Comparison of ENCODE assay signal across 13 cellular contexts in the genomic region with DNA sequence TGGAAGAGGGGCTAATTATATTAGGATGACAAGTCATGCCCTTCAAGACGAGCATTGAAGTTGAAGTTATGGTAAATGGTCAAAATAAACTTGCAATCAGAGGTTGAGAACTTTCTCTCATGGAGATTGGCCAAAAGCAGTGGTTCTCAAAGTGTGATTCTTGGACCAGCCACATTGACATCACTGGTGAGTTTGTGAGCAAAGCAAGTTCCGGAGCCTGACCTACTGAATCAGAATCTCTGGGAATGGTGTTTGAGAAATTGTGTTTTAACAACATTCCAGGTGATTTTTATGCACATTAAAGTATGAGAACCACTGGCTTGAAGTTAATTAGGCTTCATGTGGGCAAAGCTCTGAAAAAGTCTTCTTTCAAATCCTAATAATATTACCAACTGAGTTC.
DNase-seq lines count a peak whose midpoint lies in the region; ATAC-seq and TF ChIP-seq lines count a peak whose summit lies in the region.
"Had no signal": no experiment of that assay in that cellular context is flagged by ENCODE, and none has a peak within 500 bp of the region (broad histone marks: within the 10 kb centered on the region; RNA-seq: fewer than 3 reads in every experiment).

No MANE protein-coding gene starts in this region.

- H3K9me3 Mint-ChIP-seq in endodermal cell: no peaks in the 10 kb centered on the region
- no peaks in the 10 kb centered on the region for H3K9me3 Mint-ChIP-seq in CD8-positive, alpha-beta T cell
- no peaks in the 10 kb centered on the region for H3K9me3 Mint-ChIP-seq in activated CD4-positive, alpha-beta memory T cell treated with anti-CD3 and anti-CD28 coated beads, Interleukin-2, amount 10 ng/mL, durations not matched to agents 7 days and 5 days

- peaks cover 23% of the 10 kb centered on the region for H3K27me3 Mint-ChIP-seq in endodermal cell (ENCODE audit: insufficient read depth)
- peaks cover 7% of the 10 kb centered on the region for H3K27me3 Mint-ChIP-seq in CD8-positive, alpha-beta T cell (ENCODE audit: low read depth)
- H3K27me3 Mint-ChIP-seq in activated CD4-positive, alpha-beta memory T cell treated with anti-CD3 and anti-CD28 coated beads, Interleukin-2, amount 10 ng/mL, durations not matched to agents 7 days and 5 days: peaks cover 2% of the 10 kb centered on the region

- no peak overlapping the region for H2AFZ ChIP-seq in GM23248
- no peak overlapping the region for H2AFZ ChIP-seq in PC-3 (ENCODE audit: low read length)

- H3K4me1 ChIP-seq in GM23248 (ENCODE audit: insufficient read depth): peaks cover 7% of the 10 kb centered on the region; the same call in 1 of the 2 replicates
- no peaks in the 10 kb centered on the region for H3K4me1 ChIP-seq in endodermal cell (ENCODE audit: control insufficient read depth, insufficient read depth, low read length)
- no peaks in the 10 kb centered on the region for H3K4me1 ChIP-seq in CD8-positive, alpha-beta T cell (ENCODE audit: insufficient read depth, low read length)
- no peaks in the 10 kb centered on the region for H3K4me1 ChIP-seq in PC-3 (ENCODE audit: insufficient read depth, low read length)

- intact Hi-C loops in CD8-positive, alpha-beta T cell (cut with DNase I, micrococcal nuclease): no loop called here
- intact Hi-C loops in PC-3 (cut with micrococcal nuclease): no loop called here

- POLR2A ChIA-PET in CD8-positive, alpha-beta T cell (lab: Charles Lee): no interaction called here
- POLR2A ChIA-PET in activated CD4-positive, alpha-beta memory T cell treated with anti-CD3 and anti-CD28 coated beads, Interleukin-2, amount 10 ng/mL, durations not matched to agents 7 days and 5 days (lab: Charles Lee): no interaction called here
- POLR2A ChIA-PET in PC-3 (lab: Charles Lee; ENCODE audit: unreplicated experiment): no interaction called here

- H3K36me3 ChIP-seq in GM23248 (ENCODE audit: low read depth): no peaks in the 10 kb centered on the region
- no peaks in the 10 kb centered on the region for H3K36me3 ChIP-seq in endodermal cell (ENCODE audit: control insufficient read depth, insufficient read depth, low read length)
- H3K36me3 ChIP-seq in CD8-positive, alpha-beta T cell (ENCODE audit: insufficient read depth, low read length): no peaks in the 10 kb centered on the region
- H3K36me3 ChIP-seq in PC-3 (ENCODE audit: low read depth, low read length): no peaks in the 10 kb centered on the region
- H3K36me3 ChIP-seq: BLaER1 had no signal

- no peaks in the 10 kb centered on the region for H3K9me3 ChIP-seq in GM23248 (ENCODE audit: low read depth)
- no peaks in the 10 kb centered on the region for H3K9me3 ChIP-seq in endodermal cell (ENCODE audit: control insufficient read depth, low read length)
- no peaks in the 10 kb centered on the region for H3K9me3 ChIP-seq in CD8-positive, alpha-beta T cell (ENCODE audit: low read length)
- no peaks in the 10 kb centered on the region for H3K9me3 ChIP-seq in PC-3 (ENCODE audit: low read length)
- H3K9me3 ChIP-seq: BLaER1 had no signal

- BruUV-seq in PC-3 (replicated peaks; lab: Mats Ljungman, UMichigan): no TSS peak

- WGBS in GM23248 (ENCODE audit: low coverage in 1 of 2, low lambda C conversion rate in 2 of 2, missing lambda C conversion rate in 2 of 2), 2 experiments: 47 to 58% methylated on average over 2 of the region's 2 CpGs
- WGBS in endodermal cell (ENCODE audit: insufficient coverage in 1 of 2, insufficient read length in 1 of 2), 2 experiments: 80 to 90% methylated on average over 2 of the region's 2 CpGs

- H3K79me2 ChIP-seq in GM23248 (ENCODE audit: insufficient read depth): no peaks in the 10 kb centered on the region
- H3K79me2 ChIP-seq in PC-3 (ENCODE audit: low read length): no peaks in the 10 kb centered on the region

- H3K9ac ChIP-seq in GM23248 (no peak overlapping the region), endodermal cell (ENCODE audit: extremely low read depth, low read length, poor library complexity, severe bottlenecking) (no peak overlapping the region), PC-3 (ENCODE audit: low read length) (no peak overlapping the region)
- H3K9ac ChIP-seq: BLaER1 had no signal

- TF ChIP-seq CTCF in endodermal cell (conservative IDR thresholded peaks at IDR 0.05) (no peak), PC-3 (conservative IDR thresholded peaks at IDR 0.05; ENCODE audit: low read depth, low read length) (no peak)
- TF ChIP-seq CTCF in CD8-positive, alpha-beta T cell (IDR thresholded peaks at IDR 0.05): no peak

- H3K4me2 ChIP-seq in GM23248 (ENCODE audit: unreplicated experiment) (no peak overlapping the region), PC-3 (ENCODE audit: low read length) (no peak overlapping the region)

- DNase-seq in GM23248: peak; percentile 4
- no peak for DNase-seq in endodermal cell
- DNase-seq in left lobe of liver (ENCODE audit: low spot score): no peak
- peak; percentile 87 for DNase-seq in renal cortical epithelial cell (ENCODE audit: low read depth)
- DNase-seq in CD8-positive, alpha-beta T cell: no peak
- DNase-seq in activated CD4-positive, alpha-beta memory T cell treated with anti-CD3 and anti-CD28 coated beads, Interleukin-2, amount 10 ng/mL, durations not matched to agents 7 days and 5 days: no peak
- DNase-seq in PC-3: no peak
- DNase-seq: CD4-positive, alpha-beta memory T cell; KG1; NCI-H1105 treated with DMSO at 0.1 percent for 48 hours; NCI-H1694 had no signal

- no peak overlapping the region for H3K4me3 ChIP-seq in GM23248
- no peak overlapping the region for H3K4me3 ChIP-seq in endodermal cell (ENCODE audit: low read length)
- no peak overlapping the region for H3K4me3 ChIP-seq in CD8-positive, alpha-beta T cell (ENCODE audit: low read depth, low read length)
- no peak overlapping the region for H3K4me3 ChIP-seq in PC-3 (ENCODE audit: low read length)
- H3K4me3 ChIP-seq: BLaER1 had no signal

- CTCF ChIA-PET in CD8-positive, alpha-beta T cell (lab: Charles Lee): no interaction called here
- CTCF ChIA-PET in activated CD4-positive, alpha-beta memory T cell treated with anti-CD3 and anti-CD28 coated beads, Interleukin-2, amount 10 ng/mL, durations not matched to agents 7 days and 5 days (lab: Charles Lee): no interaction called here
- CTCF ChIA-PET in PC-3 (lab: Charles Lee): no interaction called here

- H3K27ac Mint-ChIP-seq in endodermal cell: no peak overlapping the region
- H3K27ac Mint-ChIP-seq in CD8-positive, alpha-beta T cell: no peak overlapping the region
- no peak overlapping the region for H3K27ac Mint-ChIP-seq in activated CD4-positive, alpha-beta memory T cell treated with anti-CD3 and anti-CD28 coated beads, Interleukin-2, amount 10 ng/mL, durations not matched to agents 7 days and 5 days
- H3K27ac Mint-ChIP-seq: CD4-positive, alpha-beta memory T cell had no signal

- H3K27ac ChIP-seq in GM23248: no peak overlapping the region
- peak overlapping the region; percentile 93 for H3K27ac ChIP-seq in endodermal cell (ENCODE audit: low read depth, low read length)
- H3K27ac ChIP-seq in CD8-positive, alpha-beta T cell (ENCODE audit: low read depth, low read length): no peak overlapping the region
- no peak overlapping the region for H3K27ac ChIP-seq in PC-3 (ENCODE audit: low read length)
- H3K27ac ChIP-seq: BLaER1 had no signal

- no peak overlapping the region for H3K4me3 Mint-ChIP-seq in endodermal cell
- no peak overlapping the region for H3K4me3 Mint-ChIP-seq in CD8-positive, alpha-beta T cell
- no peak overlapping the region for H3K4me3 Mint-ChIP-seq in activated CD4-positive, alpha-beta memory T cell treated with anti-CD3 and anti-CD28 coated beads, Interleukin-2, amount 10 ng/mL, durations not matched to agents 7 days and 5 days
- H3K4me3 Mint-ChIP-seq: CD4-positive, alpha-beta memory T cell had no signal

- H3K36me3 Mint-ChIP-seq in endodermal cell (ENCODE audit: low read depth): no peaks in the 10 kb centered on the region
- H3K36me3 Mint-ChIP-seq in CD8-positive, alpha-beta T cell: no peaks in the 10 kb centered on the region
- no peaks in the 10 kb centered on the region for H3K36me3 Mint-ChIP-seq in activated CD4-positive, alpha-beta memory T cell treated with anti-CD3 and anti-CD28 coated beads, Interleukin-2, amount 10 ng/mL, durations not matched to agents 7 days and 5 days (ENCODE audit: low read depth)
- H3K36me3 Mint-ChIP-seq: CD4-positive, alpha-beta memory T cell had no signal

- H3K9me2 ChIP-seq in GM23248 (ENCODE audit: insufficient read depth): no peaks in the 10 kb centered on the region
- no peaks in the 10 kb centered on the region for H3K9me2 ChIP-seq in PC-3 (replicated peaks; ENCODE audit: low read length)

- in situ Hi-C loops in GM23248 (cut with MboI): no loop called here

- no peaks in the 10 kb centered on the region for H4K20me1 ChIP-seq in GM23248 (ENCODE audit: insufficient read depth)
- no peaks in the 10 kb centered on the region for H4K20me1 ChIP-seq in PC-3 (ENCODE audit: low read length)
- H4K20me1 ChIP-seq: BLaER1 had no signal

- ATAC-seq in left lobe of liver: peak; percentile 31
- no peak for ATAC-seq in CD8-positive, alpha-beta T cell
- no peak for ATAC-seq in PC-3
- ATAC-seq: Right ventricle myocardium inferior had no signal

- H3F3A ChIP-seq in GM23248 (ENCODE audit: insufficient read depth): no peaks in the 10 kb centered on the region
- no peaks in the 10 kb centered on the region for H3F3A ChIP-seq in PC-3 (ENCODE audit: low read length, unreplicated experiment)

- H3K27me3 ChIP-seq in GM23248 (replicated peaks; ENCODE audit: insufficient read depth) (peaks cover 16% of the 10 kb centered on the region), endodermal cell (ENCODE audit: control insufficient read depth, insufficient read depth, low read length, poor library complexity, severe bottlenecking) (peaks cover 28% of the 10 kb centered on the region), PC-3 (ENCODE audit: low read length) (peaks cover 10% of the 10 kb centered on the region)
- no peaks in the 10 kb centered on the region for H3K27me3 ChIP-seq in CD8-positive, alpha-beta T cell (ENCODE audit: insufficient read depth, low read length)
- H3K27me3 ChIP-seq: BLaER1 had no signal

- H3K4me1 Mint-ChIP-seq in endodermal cell: peaks cover 15% of the 10 kb centered on the region
- no peaks in the 10 kb centered on the region for H3K4me1 Mint-ChIP-seq in CD8-positive, alpha-beta T cell (ENCODE audit: low read depth)
- H3K4me1 Mint-ChIP-seq in activated CD4-positive, alpha-beta memory T cell treated with anti-CD3 and anti-CD28 coated beads, Interleukin-2, amount 10 ng/mL, durations not matched to agents 7 days and 5 days: no peaks in the 10 kb centered on the region
- H3K4me1 Mint-ChIP-seq: CD4-positive, alpha-beta memory T cell had no signal

Comparison
In these comparisons a context has a peak if more than half of its experiments do, and no peak if none do; other contexts are left out.
1. DNase-seq: peak in GM23248 (single experiment) and renal cortical epithelial cell (single experiment); none in endodermal cell (single experiment), left lobe of liver (single experiment), CD8-positive, alpha-beta T cell (0 of 7), activated CD4-positive, alpha-beta memory T cell treated with anti-CD3 and anti-CD28 coated beads, Interleukin-2, amount 10 ng/mL, durations not matched to agents 7 days and 5 days (single experiment) and PC-3 (single experiment).